In genomic region chr1:64996541-64997257, GRCh38 we compare ENCODE assay signal across 29 cellular contexts.
"Had no signal": no experiment of that assay in that cellular context is flagged by ENCODE, and none has a peak within 500 bp of the region (broad histone marks: within the 10 kb centered on the region; RNA-seq: fewer than 3 reads in every experiment).

No MANE protein-coding gene starts in this region.

- H3K27me3 ChIP-seq: adrenal gland, body of pancreas, colonic mucosa had no signal

- H3K4me3 ChIP-seq: adrenal gland, body of pancreas, colonic mucosa had no signal

- H3K4me1 ChIP-seq: colonic mucosa had no signal

- FAIRE-seq: endometrium, frontal cortex had no signal

- H3K27ac ChIP-seq: adrenal gland, body of pancreas, colonic mucosa had no signal

- DNase-seq: activated CD4-positive, alpha-beta memory T cell treated with anti-CD3 and anti-CD28 coated beads for 36 hours; activated CD4-positive, alpha-beta T cell treated with anti-CD3 and anti-CD28 coated beads for 36 hours; activated CD4-positive, alpha-beta T cell treated with anti-CD3 and anti-CD28 coated beads, Interleukin-2, amount 10 ng/mL, durations not matched to agents 24 days and 14 days; activated CD4-positive, CD25-positive, alpha-beta regulatory T cell; activated CD4-positive, CD25-positive, alpha-beta regulatory T cell treated with anti-CD3 and anti-CD28 coated beads, Interleukin-2, amount 50 U/mL, for 72 hours; activated CD8-positive, alpha-beta memory T cell treated with anti-CD3 and anti-CD28 coated beads, Interleukin-2, amount 10 ng/mL, durations not matched to agents 7 days and 5 days; activated CD8-positive, alpha-beta memory T cell treated with anti-CD3 and anti-CD28 coated beads, Interleukin-2, amount 50 U/mL, for 4 hours; activated CD8-positive, alpha-beta T cell treated with anti-CD3 and anti-CD28 coated beads, Interleukin-2, amount 10 ng/mL, durations not matched to agents 7 days and 5 days; activated effector memory CD4-positive, alpha-beta T cell treated with anti-CD3 and anti-CD28 coated beads, Interleukin-2, amount 50 U/mL, for 16 hours; activated naive CD4-positive, alpha-beta T cell treated with anti-CD3 and anti-CD28 coated beads for 36 hours; activated naive CD8-positive, alpha-beta T cell treated with anti-CD3 and anti-CD28 coated beads for 36 hours; activated naive CD8-positive, alpha-beta T cell treated with anti-CD3 and anti-CD28 coated beads, Interleukin-2, amount 50 U/mL, for 24 hours; activated T-cell treated with anti-CD3 and anti-CD28 coated beads, Interleukin-2, amount 50 U/mL, for 1 hour; activated T-cell treated with anti-CD3 and anti-CD28 coated beads, Interleukin-2, amount 50 U/mL, for 48 hours; adrenal gland; amygdala; aorta; body of pancreas; caudate nucleus; cerebellar nuclear complex; colonic mucosa; effector CD8-positive, alpha-beta T cell; foreskin fibroblast; head of caudate nucleus; hypothalamus; T1000 had no signal

- H3K9me3 ChIP-seq: adrenal gland, body of pancreas, colonic mucosa had no signal

- H3K36me3 ChIP-seq: adrenal gland, colonic mucosa had no signal

- ATAC-seq: activated CD4-positive, alpha-beta T cell treated with anti-CD3 and anti-CD28 coated beads for 36 hours; activated CD8-positive, alpha-beta memory T cell treated with anti-CD3 and anti-CD28 coated beads, Interleukin-2, amount 10 ng/mL, durations not matched to agents 7 days and 5 days; activated CD8-positive, alpha-beta T cell treated with anti-CD3 and anti-CD28 coated beads, Interleukin-2, amount 10 ng/mL, durations not matched to agents 7 days and 5 days; activated naive CD8-positive, alpha-beta T cell treated with anti-CD3 and anti-CD28 coated beads, Interleukin-2, amount 50 U/mL, for 24 hours; body of pancreas; esophagus mucosa had no signal
